Comparison of ENCODE assay signal across 9 cellular contexts in the genomic region with DNA sequence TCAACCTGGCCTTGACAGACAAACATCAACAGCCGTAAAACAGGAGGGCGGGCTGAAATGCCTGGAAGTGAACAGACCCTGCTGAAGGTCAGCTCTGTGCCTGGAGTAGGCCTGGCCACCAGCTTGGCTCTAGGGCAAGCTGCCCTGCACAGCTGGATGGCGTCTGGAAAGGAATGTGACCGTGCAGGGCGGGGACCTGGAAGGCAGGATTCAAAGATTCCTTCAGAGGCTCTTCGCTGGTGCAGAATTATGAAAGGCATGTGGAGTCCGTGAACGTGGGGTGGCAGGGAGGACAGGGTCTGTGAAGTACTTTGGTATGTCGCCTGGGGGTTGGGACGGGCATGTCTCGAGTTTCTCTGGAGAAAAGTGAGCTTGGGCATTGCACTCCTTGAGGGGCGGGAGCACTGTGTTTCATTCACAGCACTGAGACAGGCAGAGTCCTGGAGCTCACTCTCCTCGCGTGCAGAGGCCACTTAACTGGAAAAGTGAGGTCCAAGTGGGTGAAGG. TPM values are rescaled to one million over a fixed set of nuclear protein-coding genes. Genes with fewer than 3 reads are reported as not detected.
DNase-seq lines count a peak whose midpoint lies in the region; ATAC-seq and TF ChIP-seq lines count a peak whose summit lies in the region.
"Had no signal": no experiment of that assay in that cellular context is flagged by ENCODE, and none has a peak within 500 bp of the region (broad histone marks: within the 10 kb centered on the region; RNA-seq: fewer than 3 reads in every experiment).

No MANE protein-coding gene starts in this region.

- TF ChIP-seq POLR2A in GM18505 (IDR thresholded peaks at IDR 0.05; ENCODE audit: borderline replicate concordance, extremely low read depth, insufficient read depth, insufficient read length), result no peak

- H3K36me3 Mint-ChIP-seq in activated T-cell treated with anti-CD3 and anti-CD28 coated beads, Interleukin-2, amount 50 U/mL, for 4 hours (ENCODE audit: insufficient read depth), result peaks cover 23% of the 10 kb centered on the region
- H3K36me3 Mint-ChIP-seq in activated naive CD8-positive, alpha-beta T cell, result peaks cover 3% of the 10 kb centered on the region
- H3K36me3 Mint-ChIP-seq in immature natural killer cell, result peaks cover 4 to 23% (median 22%) of the 10 kb centered on the region in 3 donors
- H3K36me3 Mint-ChIP-seq in stimulated activated naive B cell treated with anti-CD40 and anti-IgM and Interleukin-4, amounts not matched to agents 10 μg/mL and 1 μg/mL and 100 μg/mL, for 72 hours, result peaks cover 40 to 53% of the 10 kb centered on the region in 2 donors

- H3K27ac Mint-ChIP-seq in activated naive CD8-positive, alpha-beta T cell, result peak overlapping the region; percentile 93
- H3K27ac Mint-ChIP-seq in immature natural killer cell, result peak overlapping the region; percentile 90 to 99 (median 98)
- peak overlapping the region; percentile 94 for H3K27ac Mint-ChIP-seq in stimulated activated naive B cell treated with anti-CD40 and anti-IgM and Interleukin-4, amounts not matched to agents 10 μg/mL and 1 μg/mL and 100 μg/mL, for 72 hours

- H3K9me3 Mint-ChIP-seq in activated T-cell treated with anti-CD3 and anti-CD28 coated beads, Interleukin-2, amount 50 U/mL, for 4 hours, result no peaks in the 10 kb centered on the region
- no peaks in the 10 kb centered on the region for H3K9me3 Mint-ChIP-seq in activated naive CD8-positive, alpha-beta T cell (ENCODE audit: low read depth)
- H3K9me3 Mint-ChIP-seq in immature natural killer cell, result no peaks in the 10 kb centered on the region
- no peaks in the 10 kb centered on the region for H3K9me3 Mint-ChIP-seq in stimulated activated naive B cell treated with anti-CD40 and anti-IgM and Interleukin-4, amounts not matched to agents 10 μg/mL and 1 μg/mL and 100 μg/mL, for 72 hours

- no peak for ATAC-seq in activated T-cell treated with anti-CD3 and anti-CD28 coated beads, Interleukin-2, amount 50 U/mL, for 4 hours
- peak; percentile 0 to 1 for ATAC-seq in stimulated activated naive B cell treated with anti-CD40 and anti-IgM and Interleukin-4, amounts not matched to agents 10 μg/mL and 1 μg/mL and 100 μg/mL, for 72 hours (replicated peaks)
- ATAC-seq in HG02970 (IDR thresholded peaks at IDR 0.05; ENCODE audit: low FRiP score, unreplicated experiment) (no peak), GM18505 (IDR thresholded peaks at IDR 0.05; ENCODE audit: unreplicated experiment) (no peak)

- H3K4me3 Mint-ChIP-seq in activated T-cell treated with anti-CD3 and anti-CD28 coated beads, Interleukin-2, amount 50 U/mL, for 4 hours, result peak overlapping the region; percentile 91
- H3K4me3 Mint-ChIP-seq in activated naive CD8-positive, alpha-beta T cell, result peak overlapping the region; percentile 97
- peak overlapping the region; percentile 93 to 99 (median 98) for H3K4me3 Mint-ChIP-seq in immature natural killer cell
- H3K4me3 Mint-ChIP-seq in stimulated activated naive B cell treated with anti-CD40 and anti-IgM and Interleukin-4, amounts not matched to agents 10 μg/mL and 1 μg/mL and 100 μg/mL, for 72 hours, result peak overlapping the region; percentile 94 to 98

- peaks cover 75% of the 10 kb centered on the region for H3K4me1 Mint-ChIP-seq in activated T-cell treated with anti-CD3 and anti-CD28 coated beads, Interleukin-2, amount 50 U/mL, for 4 hours (ENCODE audit: low read depth)
- H3K4me1 Mint-ChIP-seq in activated naive CD8-positive, alpha-beta T cell (ENCODE audit: low read depth), result peaks cover 76% of the 10 kb centered on the region
- peaks cover 81 to 82% of the 10 kb centered on the region in 2 donors for H3K4me1 Mint-ChIP-seq in immature natural killer cell
- H3K4me1 Mint-ChIP-seq in stimulated activated naive B cell treated with anti-CD40 and anti-IgM and Interleukin-4, amounts not matched to agents 10 μg/mL and 1 μg/mL and 100 μg/mL, for 72 hours, result peaks cover 61 to 89% of the 10 kb centered on the region in 2 donors

- no peaks in the 10 kb centered on the region for H3K27me3 Mint-ChIP-seq in activated T-cell treated with anti-CD3 and anti-CD28 coated beads, Interleukin-2, amount 50 U/mL, for 4 hours (ENCODE audit: low read depth)
- H3K27me3 Mint-ChIP-seq in activated naive CD8-positive, alpha-beta T cell, result no peaks in the 10 kb centered on the region
- peaks cover 24 to 38% (median 36%) of the 10 kb centered on the region in 3 donors for H3K27me3 Mint-ChIP-seq in immature natural killer cell (ENCODE audit: low read depth in 3 of 3)
- no peaks in the 10 kb centered on the region for H3K27me3 Mint-ChIP-seq in stimulated activated naive B cell treated with anti-CD40 and anti-IgM and Interleukin-4, amounts not matched to agents 10 μg/mL and 1 μg/mL and 100 μg/mL, for 72 hours

- no peak for DNase-seq in activated T-cell treated with anti-CD3 and anti-CD28 coated beads, Interleukin-2, amount 50 U/mL, for 4 hours
- DNase-seq in activated T-cell treated with anti-CD3 and anti-CD28 coated beads for 4 hours (no peak), immature natural killer cell (no peak), HCEC 1CT (no peak)
- no peak for DNase-seq in stimulated activated naive B cell treated with anti-CD40 and anti-IgM and Interleukin-4, amounts not matched to agents 10 μg/mL and 1 μg/mL and 100 μg/mL, for 72 hours

RNA-seq across cellular contexts. Expression of a gene that starts 1.5 kb away (rescaled TPM):
- 100 to 1,000 TPM in 2 of 3 donors, 10 to 100 TPM in 1; 86.3 to 121 (median 108) TPM for total RNA-seq in activated T-cell treated with anti-CD3 and anti-CD28 coated beads, Interleukin-2, amount 50 U/mL, for 4 hours
- 100 to 1,000 TPM; 136 to 247 (median 160) TPM for polyA plus RNA-seq in immature natural killer cell

RNA-seq across cellular contexts. Expression of a gene that starts 32.4 kb away (rescaled TPM):
- under 1 TPM; 0.13 to 0.33 (median 0.18) TPM for total RNA-seq in activated T-cell treated with anti-CD3 and anti-CD28 coated beads, Interleukin-2, amount 50 U/mL, for 4 hours
- under 1 TPM in 2 of 3 donors, not detected in 1; 0.13 to 0.22 TPM for polyA plus RNA-seq in immature natural killer cell

RNA-seq across cellular contexts. Expression of a gene that starts 40.1 kb away (rescaled TPM):
- total RNA-seq in activated T-cell treated with anti-CD3 and anti-CD28 coated beads, Interleukin-2, amount 50 U/mL, for 4 hours, result 10 to 100 TPM; 20.6 to 24.1 (median 21.7) TPM
- 10 to 100 TPM in 1 of 3 donors, 1 to 10 TPM in 2; 3.7 to 10.0 (median 6.7) TPM for polyA plus RNA-seq in immature natural killer cell

RNA-seq across cellular contexts. Expression of a gene that starts 47.6 kb away (rescaled TPM):
- 1 to 10 TPM; 6.9 to 8.2 (median 7.9) TPM for total RNA-seq in activated T-cell treated with anti-CD3 and anti-CD28 coated beads, Interleukin-2, amount 50 U/mL, for 4 hours
- 10 to 100 TPM in 2 of 3 donors, 1 to 10 TPM in 1; 7.8 to 14.6 (median 14.0) TPM for polyA plus RNA-seq in immature natural killer cell

RNA-seq across cellular contexts. Expression of a gene that starts 58.8 kb away (rescaled TPM):
- not detected for total RNA-seq in activated T-cell treated with anti-CD3 and anti-CD28 coated beads, Interleukin-2, amount 50 U/mL, for 4 hours
- polyA plus RNA-seq in immature natural killer cell, result not detected
- total RNA-seq: glomerular endothelial cell had no signal

Comparison
In these comparisons a context has a peak if more than half of its experiments do, and no peak if none do; other contexts are left out.
1. ATAC-seq: peak in stimulated activated naive B cell treated with anti-CD40 and anti-IgM and Interleukin-4, amounts not matched to agents 10 μg/mL and 1 μg/mL and 100 μg/mL, for 72 hours (2 of 2); none in activated T-cell treated with anti-CD3 and anti-CD28 coated beads, Interleukin-2, amount 50 U/mL, for 4 hours (0 of 2), HG02970 (single experiment) and GM18505 (single experiment).
2. Peak in every context shown above with its lines, with median percentiles within 50 percentile points of each other: H3K4me3 Mint-ChIP-seq and H3K27ac Mint-ChIP-seq.